16 cellular contexts compared by ENCODE assay signal in the genomic region with DNA sequence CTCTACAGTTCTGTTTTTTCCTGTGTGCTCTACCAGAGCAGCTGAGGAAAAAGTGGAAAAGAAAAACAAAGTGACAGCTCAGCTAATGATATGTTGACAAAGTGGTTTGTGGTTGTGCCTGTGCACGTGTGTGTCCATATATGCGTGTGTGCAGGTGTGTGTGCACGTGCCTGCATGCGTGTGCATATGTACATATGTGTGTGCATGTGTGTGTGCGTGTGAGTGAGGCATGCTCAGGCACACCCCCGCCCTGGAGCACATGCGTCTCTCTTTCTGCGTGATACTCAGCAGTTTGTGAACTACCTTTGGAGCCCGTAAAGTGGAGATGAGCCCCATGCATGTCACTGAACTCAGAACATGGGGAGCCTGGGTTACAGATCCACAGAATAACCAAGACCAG.
A peak's percentile ranks its signal among the peaks of the same experiment; 100 is the strongest.
DNase-seq lines count a peak whose midpoint lies in the region; ATAC-seq, FAIRE-seq and TF ChIP-seq lines count a peak whose summit lies in the region.
"Had no signal": no experiment of that assay in that cellular context is flagged by ENCODE, and none has a peak within 500 bp of the region (broad histone marks: within the 10 kb centered on the region; RNA-seq: fewer than 3 reads in every experiment).

No MANE protein-coding gene starts in this region.

- H3K9ac ChIP-seq in HCT116 (ENCODE audit: low read length): no peak overlapping the region
- H3K9ac ChIP-seq in H1 (replicated peaks in 1 of 4; ENCODE audit: extremely low read depth in 1 of 4, low read depth in 3 of 4, low read length in 3 of 4): no peak overlapping the region
- H3K9ac ChIP-seq: BLaER1 treated with 17β-estradiol and CSF1 and Interleukin-3, amounts not matched to agents 10 nM and 100 nM had no signal

- no peak overlapping the region for H2BK20ac ChIP-seq in H1 (ENCODE audit: low read length)

- peaks cover 0 to 3% of the 10 kb centered on the region in 2 experiments; a peak in 2 of 4 replicates for H3K4me1 ChIP-seq in HCT116 (ENCODE audit: control insufficient read depth in 1 of 2, insufficient read depth in 2 of 2, low read length in 2 of 2)
- peaks cover 0 to 17% (median 14%) of the 10 kb centered on the region in 4 experiments; a peak in 6 of 7 replicates for H3K4me1 ChIP-seq in H1 (replicated peaks in 1 of 4; ENCODE audit: control insufficient read depth in 3 of 4, insufficient read depth in 4 of 4, low read length in 3 of 4)
- H3K4me1 ChIP-seq: A549; BE2C; BLaER1 treated with 17β-estradiol and CSF1 and Interleukin-3, amounts not matched to agents 10 nM and 100 nM had no signal

- FAIRE-seq in H1 (lab: Jason Lieb, UNC): no peak
- FAIRE-seq: A549, D721Med had no signal

- TF ChIP-seq EP300 in H1 (IDR thresholded peaks at IDR 0.05; ENCODE audit: borderline replicate concordance in 1 of 2, low read depth in 2 of 2, low read length in 2 of 2): no peak

- H2BK15ac ChIP-seq in H1 (ENCODE audit: low read length): no peak overlapping the region

- no peak overlapping the region for H2AK5ac ChIP-seq in H1 (ENCODE audit: low read depth, low read length)

- H3K4me1 Mint-ChIP-seq in osteocyte (ENCODE audit: unreplicated experiment): no peaks in the 10 kb centered on the region
- H3K4me1 Mint-ChIP-seq in activated CD4-positive, alpha-beta T cell treated with anti-CD3 and anti-CD28 coated beads, Interleukin-2, amount 10 ng/mL, durations not matched to agents 7 days and 5 days: no peaks in the 10 kb centered on the region
- H3K4me1 Mint-ChIP-seq: CD14-positive monocyte; CD8-positive, alpha-beta memory T cell had no signal

- H2BK120ac ChIP-seq in H1 (replicated peaks; ENCODE audit: low read depth, low read length): no peak overlapping the region

- no peak overlapping the region for H3K27ac Mint-ChIP-seq in osteocyte (ENCODE audit: unreplicated experiment)
- H3K27ac Mint-ChIP-seq in activated CD4-positive, alpha-beta T cell treated with anti-CD3 and anti-CD28 coated beads, Interleukin-2, amount 10 ng/mL, durations not matched to agents 7 days and 5 days: no peak overlapping the region
- H3K27ac Mint-ChIP-seq: CD14-positive monocyte; CD4-positive, alpha-beta T cell; CD8-positive, alpha-beta memory T cell; HFFc6 had no signal

- H3K9me3 Mint-ChIP-seq in osteocyte (ENCODE audit: unreplicated experiment): no peaks in the 10 kb centered on the region
- no peaks in the 10 kb centered on the region for H3K9me3 Mint-ChIP-seq in activated CD4-positive, alpha-beta T cell treated with anti-CD3 and anti-CD28 coated beads, Interleukin-2, amount 10 ng/mL, durations not matched to agents 7 days and 5 days
- H3K9me3 Mint-ChIP-seq: CD4-positive, alpha-beta T cell; CD8-positive, alpha-beta memory T cell; HFFc6 had no signal

- H3K36me3 ChIP-seq in HCT116 (ENCODE audit: control insufficient read depth in 1 of 2, insufficient read depth in 2 of 2, low read length in 2 of 2) (no peaks in the 10 kb centered on the region), H1 (ENCODE audit: control insufficient read depth in 2 of 4, insufficient read depth in 4 of 4, low read length in 3 of 4) (no peaks in the 10 kb centered on the region)
- H3K36me3 ChIP-seq: BE2C; BLaER1 treated with 17β-estradiol and CSF1 and Interleukin-3, amounts not matched to agents 10 nM and 100 nM had no signal

- no TSS peak for BruUV-seq in HCT116 (replicated peaks; lab: Mats Ljungman, UMichigan)

- H3K4me3 Mint-ChIP-seq in osteocyte (ENCODE audit: unreplicated experiment): no peak overlapping the region
- H3K4me3 Mint-ChIP-seq in activated CD4-positive, alpha-beta T cell treated with anti-CD3 and anti-CD28 coated beads, Interleukin-2, amount 10 ng/mL, durations not matched to agents 7 days and 5 days: no peak overlapping the region
- H3K4me3 Mint-ChIP-seq: CD14-positive monocyte; CD4-positive, alpha-beta T cell; HFFc6 had no signal

- no peak overlapping the region for H4K91ac ChIP-seq in H1 (replicated peaks; ENCODE audit: insufficient read length, low read length)

- H2BK12ac ChIP-seq in H1 (ENCODE audit: low read depth, low read length): no peak overlapping the region

- H4K8ac ChIP-seq in H1 (ENCODE audit: extremely low read depth, insufficient read depth, low read length): no peak overlapping the region

- no peak overlapping the region for H4K5ac ChIP-seq in H1 (ENCODE audit: insufficient read length, low read depth, low read length)

- H3K27ac ChIP-seq in HCT116 (ENCODE audit: low read depth, low read length) (no peak overlapping the region), H1 (ENCODE audit: low read depth, low read length) (no peak overlapping the region)
- H3K27ac ChIP-seq: A549; BLaER1 treated with 17β-estradiol and CSF1 and Interleukin-3, amounts not matched to agents 10 nM and 100 nM had no signal

- RAD21 ChIA-PET in HCT116 (lab: Charles Lee; ENCODE audit: low non-redundant PET in 1 of 2, low total read pairs in 2 of 2, uncharacterized antibody in 2 of 2, unreplicated experiment in 2 of 2): interaction anchor here (0.9 to 1.3 kb wide), 3 partner anchors 315 to 380 kb away, joined by 3 read pairs; no protein-coding TSS in a partner anchor

- 0 out of 2 replicates have a peak, but pooled peaks have one; percentile 4 for ATAC-seq in HCT116

- H3K4me3 ChIP-seq in HCT116 (replicated peaks in 1 of 2; ENCODE audit: low read depth in 1 of 2, low read length in 2 of 2) (no peak overlapping the region), H1 (ENCODE audit: extremely low read depth in 1 of 4, insufficient read depth in 2 of 4, low read depth in 3 of 4, low read length in 4 of 4) (no peak overlapping the region)
- H3K4me3 ChIP-seq: A549; BLaER1 treated with 17β-estradiol and CSF1 and Interleukin-3, amounts not matched to agents 10 nM and 100 nM had no signal

- intact Hi-C loops in HCT116 (cut with micrococcal nuclease): loop anchor here (2.0 to 5.0 kb wide), 4 partner anchors 61 to 1161 kb away; partner anchors contain the start of gene FAM53B

- H3K27me3 ChIP-seq in HCT116 (ENCODE audit: insufficient read depth, low read length) (peaks cover 51% of the 10 kb centered on the region), H1 (replicated peaks in 1 of 4; ENCODE audit: control insufficient read depth in 3 of 4, extremely low read depth in 1 of 4, insufficient read depth in 3 of 4, low read length in 3 of 4) (peaks cover 0 to 10% (median 2%) of the 10 kb centered on the region in 4 experiments; a peak in 4 of 7 replicates)

- peaks cover 17% of the 10 kb centered on the region for H3K27me3 Mint-ChIP-seq in osteocyte (ENCODE audit: unreplicated experiment)
- H3K27me3 Mint-ChIP-seq in activated CD4-positive, alpha-beta T cell treated with anti-CD3 and anti-CD28 coated beads, Interleukin-2, amount 10 ng/mL, durations not matched to agents 7 days and 5 days: peaks cover 25% of the 10 kb centered on the region

- H4K20me1 ChIP-seq in HCT116 (ENCODE audit: insufficient read depth): no peaks in the 10 kb centered on the region
- H4K20me1 ChIP-seq in H1 (replicated peaks in 1 of 2; ENCODE audit: control insufficient read depth in 1 of 2, insufficient read depth in 2 of 2, low read length in 2 of 2): no peaks in the 10 kb centered on the region

- CTCF ChIA-PET in HCT116 (lab: Charles Lee) (interaction anchor here (0.9 to 2.9 kb wide), 14 partner anchors 8 to 822 kb away, joined by 3 to 25 read pairs (median 4); no protein-coding TSS in a partner anchor), H1 (lab: Charles Lee; ENCODE audit: partially characterized antibody) (interaction anchor here (0.7 to 14.2 kb wide), 31 partner anchors 8 to 434 kb away, joined by 3 to 401 read pairs (median 6); partner anchors contain the start of gene GPR26)
- CTCF ChIA-PET in activated CD4-positive, alpha-beta T cell treated with anti-CD3 and anti-CD28 coated beads, Interleukin-2, amount 10 ng/mL, durations not matched to agents 7 days and 5 days (lab: Charles Lee): interaction anchor here (1.2 kb wide), 1 partner anchor 8 kb away, joined by 3 read pairs; no protein-coding TSS in a partner anchor

- TF ChIP-seq POLR2A in HCT116 (IDR thresholded peaks at IDR 0.05; ENCODE audit: borderline replicate concordance, extremely low read depth, insufficient read depth, insufficient read length) (no peak), H1 (IDR thresholded peaks at IDR 0.05; ENCODE audit: control extremely low read depth in 1 of 2, low read depth in 2 of 2, low read length in 2 of 2) (no peak)

- POLR2A ChIA-PET in HCT116 (lab: Charles Lee): no interaction called here
- POLR2A ChIA-PET in H1 (lab: Charles Lee; ENCODE audit: partially characterized antibody): interaction anchor here (0.7 to 1.4 kb wide), 4 partner anchors 11 to 99 kb away, joined by 3 to 4 read pairs (median 3); no protein-coding TSS in a partner anchor
- POLR2A ChIA-PET in activated CD4-positive, alpha-beta T cell treated with anti-CD3 and anti-CD28 coated beads, Interleukin-2, amount 10 ng/mL, durations not matched to agents 7 days and 5 days (lab: Charles Lee): no interaction called here

- H3K4me2 ChIP-seq in HCT116 (ENCODE audit: low read length) (no peak overlapping the region), H1 (ENCODE audit: insufficient read depth in 1 of 2, low read depth in 2 of 2, low read length in 2 of 2) (no peak overlapping the region)
- H3K4me2 ChIP-seq: A549; BLaER1 treated with 17β-estradiol and CSF1 and Interleukin-3, amounts not matched to agents 10 nM and 100 nM had no signal

- no peak overlapping the region for H3K23ac ChIP-seq in H1 (ENCODE audit: insufficient read length)

- H2AFZ ChIP-seq in HCT116 (ENCODE audit: low read depth, low read length, poor library complexity, severe bottlenecking) (no peak overlapping the region), H1 (ENCODE audit: low read length) (no peak overlapping the region)

- no peak overlapping the region for H2BK5ac ChIP-seq in H1 (ENCODE audit: low read depth, low read length)

- no peaks in the 10 kb centered on the region for H3K36me3 Mint-ChIP-seq in osteocyte (ENCODE audit: unreplicated experiment)
- H3K36me3 Mint-ChIP-seq in activated CD4-positive, alpha-beta T cell treated with anti-CD3 and anti-CD28 coated beads, Interleukin-2, amount 10 ng/mL, durations not matched to agents 7 days and 5 days (ENCODE audit: low read depth): no peaks in the 10 kb centered on the region
- H3K36me3 Mint-ChIP-seq: CD14-positive monocyte; CD8-positive, alpha-beta memory T cell had no signal

- no peaks in the 10 kb centered on the region for H3K9me2 ChIP-seq in HCT116 (ENCODE audit: insufficient read depth)

- TF ChIP-seq CTCF in GM10266 (IDR thresholded peaks at IDR 0.05; ENCODE audit: control insufficient read depth, insufficient read depth, low read depth, missing control alignments) (peak; percentile 11), HCT116 (IDR thresholded peaks at IDR 0.05 in 2 of 3, conservative IDR thresholded peaks at IDR 0.05 in 1 of 3; ENCODE audit: borderline replicate concordance in 1 of 3, insufficient read depth in 1 of 3, low read depth in 2 of 3, low read length in 2 of 3) (no peak), H1 (IDR thresholded peaks at IDR 0.05; ENCODE audit: control extremely low read depth in 1 of 3, insufficient read depth in 1 of 3, low read depth in 1 of 3, low read length in 3 of 3) (no peak), osteocyte (IDR thresholded peaks at IDR 0.05) (no peak)

- TF ChIP-seq RAD21 in HCT116 (IDR thresholded peaks at IDR 0.05; ENCODE audit: low read depth) (no peak), H1 (IDR thresholded peaks at IDR 0.05 in 1 of 2, conservative IDR thresholded peaks at IDR 0.05 in 1 of 2; ENCODE audit: low read depth in 2 of 2, low read length in 2 of 2) (no peak)

- no peak for DNase-seq in GM10266 (ENCODE audit: extremely low spot score)
- no peak for DNase-seq in HCT116 (ENCODE audit: low read depth, low spot score)
- DNase-seq in H1 (ENCODE audit: low read depth in 1 of 2, low spot score in 2 of 2): no peak
- peak; percentile 67 for DNase-seq in osteocyte (ENCODE audit: extremely low spot score, unreplicated experiment)
- no peak for DNase-seq in activated gamma-delta T cell treated with Interleukin-2 at 50 U/mL for 16 hours
- no peak for DNase-seq in activated CD4-positive, alpha-beta T cell treated with anti-CD3 and anti-CD28 coated beads, Interleukin-2, amount 10 ng/mL, durations not matched to agents 7 days and 5 days
- no peak for DNase-seq in DMS153 (lab: John Stamatoyannopoulos, UW)
- DNase-seq: GF-D8 had no signal

- H3K23me2 ChIP-seq in H1 (ENCODE audit: low read depth, low read length): no peaks in the 10 kb centered on the region; the same call in 1 of the 2 replicates

- no peaks in the 10 kb centered on the region for H3K79me2 ChIP-seq in HCT116 (ENCODE audit: insufficient read depth, low read length)
- no peaks in the 10 kb centered on the region for H3K79me2 ChIP-seq in H1 (ENCODE audit: control insufficient read depth in 1 of 2, insufficient read depth in 2 of 2, low read length in 2 of 2)

- no peak overlapping the region for H3K14ac ChIP-seq in H1 (ENCODE audit: insufficient read length)

- H3K9me3 ChIP-seq in HCT116 (ENCODE audit: control insufficient read depth in 1 of 2, insufficient read depth in 1 of 2, low read depth in 1 of 2, low read length in 2 of 2) (no peaks in the 10 kb centered on the region), H1 (ENCODE audit: insufficient read depth in 2 of 2, low read depth in 1 of 2, low read length in 1 of 2) (no peaks in the 10 kb centered on the region)
- H3K9me3 ChIP-seq: A549; BE2C; BLaER1 treated with 17β-estradiol and CSF1 and Interleukin-3, amounts not matched to agents 10 nM and 100 nM had no signal

- no peaks in the 10 kb centered on the region for H3K79me1 ChIP-seq in H1 (ENCODE audit: low read depth, low read length)

- WGBS in H1 (ENCODE audit: extremely low coverage in 1 of 2, insufficient coverage in 1 of 2, insufficient read length in 1 of 2, insufficient replicate concordance in 2 of 2, low coverage in 1 of 2, low lambda C conversion rate in 2 of 2, missing lambda C conversion rate in 1 of 2), 2 experiments: 87% methylated on average over 9 of the region's 9 CpGs; no CpG with 5 or more reads in 1 of the 2 experiments

- no peak overlapping the region for H3K56ac ChIP-seq in H1 (replicated peaks; ENCODE audit: insufficient read length, low read depth, low read length)

- no peak overlapping the region for H3K4ac ChIP-seq in H1 (replicated peaks; ENCODE audit: insufficient read length, low read depth, low read length)

- H3K18ac ChIP-seq in H1 (ENCODE audit: extremely low read depth, low read length): 0 out of 2 replicates have a peak overlapping the region, but pooled peaks have one; percentile 38
